Comparison of ENCODE assay signal across 8 cellular contexts in the genomic region with DNA sequence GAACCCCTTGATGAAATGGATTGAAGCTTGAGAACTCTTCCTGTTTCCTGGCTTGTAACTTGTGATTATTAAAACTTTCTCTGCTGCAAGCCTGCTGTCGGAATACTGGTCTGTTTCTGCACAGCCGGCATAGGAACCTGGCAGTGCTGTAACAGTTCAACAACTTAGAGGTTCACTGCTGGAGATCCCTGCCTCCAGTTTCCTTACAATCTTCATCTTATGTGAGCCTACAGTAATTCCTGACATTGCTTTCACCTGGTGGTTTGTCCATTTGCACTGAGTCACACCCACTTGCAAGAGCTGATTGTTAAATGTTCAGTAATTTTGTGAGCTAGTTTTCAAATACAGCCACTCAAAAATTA. TPM values are rescaled to one million over a fixed set of nuclear protein-coding genes. Genes with fewer than 3 reads are reported as not detected.
DNase-seq lines count a peak whose midpoint lies in the region; ATAC-seq and TF ChIP-seq lines count a peak whose summit lies in the region.

No MANE protein-coding gene starts in this region.

- H3K27ac Mint-ChIP-seq in activated naive CD8-positive, alpha-beta T cell, result peak overlapping the region; percentile 92

- TF ChIP-seq CTCF in cardiac muscle cell (IDR thresholded peaks at IDR 0.05; ENCODE audit: low read depth, low read length), result no peak
- TF ChIP-seq CTCF in liver (IDR thresholded peaks at IDR 0.05; ENCODE audit: low read depth, low read length, missing input control), result no peak

- H3K9me3 ChIP-seq in cardiac muscle cell (ENCODE audit: low read depth) (no peaks in the 10 kb centered on the region), liver (ENCODE audit: control insufficient read depth in 4 of 4, low read length in 3 of 4) (no peaks in the 10 kb centered on the region)

- no peaks in the 10 kb centered on the region for H3K27me3 Mint-ChIP-seq in activated naive CD8-positive, alpha-beta T cell

- H3K4me1 ChIP-seq in cardiac muscle cell (ENCODE audit: low read depth) (peaks cover 3% of the 10 kb centered on the region), liver (ENCODE audit: control insufficient read depth in 4 of 4, insufficient read depth in 4 of 4, low read length in 3 of 4) (peaks cover 6 to 27% (median 10%) of the 10 kb centered on the region in 4 donors), urinary bladder (ENCODE audit: insufficient read depth) (no peaks in the 10 kb centered on the region)

- intact Hi-C loops in Right ventricle myocardium superior (cut with DNase I), result no loop called here
- intact Hi-C loops in sciatic nerve (cut with DNase I), result no loop called here

- H3K36me3 ChIP-seq in cardiac muscle cell (no peaks in the 10 kb centered on the region), liver (ENCODE audit: control insufficient read depth in 4 of 4, insufficient read depth in 3 of 4, low read depth in 1 of 4, low read length in 3 of 4) (peaks cover 0 to 8% (median 1%) of the 10 kb centered on the region in 4 donors), urinary bladder (ENCODE audit: insufficient read depth) (no peaks in the 10 kb centered on the region)

- H3K36me3 Mint-ChIP-seq in activated naive CD8-positive, alpha-beta T cell, result peaks cover 17% of the 10 kb centered on the region

- H3K4me1 Mint-ChIP-seq in activated naive CD8-positive, alpha-beta T cell (ENCODE audit: low read depth), result peaks cover 53% of the 10 kb centered on the region

- no peaks in the 10 kb centered on the region for H3K9me3 Mint-ChIP-seq in activated naive CD8-positive, alpha-beta T cell (ENCODE audit: low read depth)

- H3K27ac ChIP-seq in cardiac muscle cell (peak overlapping the region; percentile 91), liver (ENCODE audit: low read depth in 1 of 2, low read length in 2 of 2) (peak overlapping the region; percentile 96 to 99), urinary bladder (ENCODE audit: low read depth) (peak overlapping the region; percentile 34)

- H3K4me3 Mint-ChIP-seq in activated naive CD8-positive, alpha-beta T cell, result peak overlapping the region; percentile 93

- no peak for TF ChIP-seq RAD21 in liver (IDR thresholded peaks at IDR 0.05)

- WGBS in liver, result 35% methylated on average over 2 of the region's 2 CpGs
- 18% methylated on average over 2 of the region's 2 CpGs for WGBS in urinary bladder

- H3K27me3 ChIP-seq in cardiac muscle cell (no peaks in the 10 kb centered on the region), liver (ENCODE audit: control insufficient read depth in 4 of 4, insufficient read depth in 4 of 4, low read length in 3 of 4) (no peaks in the 10 kb centered on the region)

- ATAC-seq in Right ventricle myocardium superior (ENCODE audit: poor library complexity), result no peak
- ATAC-seq in sciatic nerve, result no peak

- H3K4me3 ChIP-seq in cardiac muscle cell (peak overlapping the region; percentile 52), liver (ENCODE audit: low read depth in 1 of 3, low read length in 3 of 3) (peak overlapping the region; percentile 51 to 83 (median 81)), urinary bladder (ENCODE audit: low read depth, low read length) (peak overlapping the region; percentile 79)

- DNase-seq in cardiac muscle cell (ENCODE audit: low read depth in 1 of 2, low spot score in 1 of 2) (no peak), Right ventricle myocardium superior (no peak), T-helper 9 cell (no peak), NCI-H2196 treated with DMSO at 0.1 percent for 48 hours (lab: John Stamatoyannopoulos, UW; ENCODE audit: unreplicated experiment) (no peak), sciatic nerve (ENCODE audit: low spot score) (no peak)

- H3K9ac ChIP-seq in liver (ENCODE audit: low read depth in 1 of 2, low read length in 2 of 2), result peak overlapping the region; percentile 97 to 98

TF ChIP-seq in liver, 16 proteins besides CTCF, POLR2A, EP300 and RAD21:
- TF ChIP-seq GABPA (IDR thresholded peaks at IDR 0.05 in 1 of 2, conservative IDR thresholded peaks at IDR 0.05 in 1 of 2), result no peak
- no peak for TF ChIP-seq RXRA (IDR thresholded peaks at IDR 0.05)
- TF ChIP-seq YY1 (IDR thresholded peaks at IDR 0.05), result no peak
- no peak for TF ChIP-seq SP1 (IDR thresholded peaks at IDR 0.05)
- TF ChIP-seq HNF4G (IDR thresholded peaks at IDR 0.05), result no peak
- no peak for TF ChIP-seq NR2F2 (IDR thresholded peaks at IDR 0.05)
- TF ChIP-seq, protein P1, sequence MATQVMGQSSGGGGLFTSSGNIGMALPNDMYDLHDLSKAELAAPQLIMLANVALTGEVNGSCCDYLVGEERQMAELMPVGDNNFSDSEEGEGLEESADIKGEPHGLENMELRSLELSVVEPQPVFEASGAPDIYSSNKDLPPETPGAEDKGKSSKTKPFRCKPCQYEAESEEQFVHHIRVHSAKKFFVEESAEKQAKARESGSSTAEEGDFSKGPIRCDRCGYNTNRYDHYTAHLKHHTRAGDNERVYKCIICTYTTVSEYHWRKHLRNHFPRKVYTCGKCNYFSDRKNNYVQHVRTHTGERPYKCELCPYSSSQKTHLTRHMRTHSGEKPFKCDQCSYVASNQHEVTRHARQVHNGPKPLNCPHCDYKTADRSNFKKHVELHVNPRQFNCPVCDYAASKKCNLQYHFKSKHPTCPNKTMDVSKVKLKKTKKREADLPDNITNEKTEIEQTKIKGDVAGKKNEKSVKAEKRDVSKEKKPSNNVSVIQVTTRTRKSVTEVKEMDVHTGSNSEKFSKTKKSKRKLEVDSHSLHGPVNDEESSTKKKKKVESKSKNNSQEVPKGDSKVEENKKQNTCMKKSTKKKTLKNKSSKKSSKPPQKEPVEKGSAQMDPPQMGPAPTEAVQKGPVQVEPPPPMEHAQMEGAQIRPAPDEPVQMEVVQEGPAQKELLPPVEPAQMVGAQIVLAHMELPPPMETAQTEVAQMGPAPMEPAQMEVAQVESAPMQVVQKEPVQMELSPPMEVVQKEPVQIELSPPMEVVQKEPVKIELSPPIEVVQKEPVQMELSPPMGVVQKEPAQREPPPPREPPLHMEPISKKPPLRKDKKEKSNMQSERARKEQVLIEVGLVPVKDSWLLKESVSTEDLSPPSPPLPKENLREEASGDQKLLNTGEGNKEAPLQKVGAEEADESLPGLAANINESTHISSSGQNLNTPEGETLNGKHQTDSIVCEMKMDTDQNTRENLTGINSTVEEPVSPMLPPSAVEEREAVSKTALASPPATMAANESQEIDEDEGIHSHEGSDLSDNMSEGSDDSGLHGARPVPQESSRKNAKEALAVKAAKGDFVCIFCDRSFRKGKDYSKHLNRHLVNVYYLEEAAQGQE (IDR thresholded peaks at IDR 0.05), result no peak
- no peak for TF ChIP-seq ZBTB33 (IDR thresholded peaks at IDR 0.05)
- TF ChIP-seq FOXA2 (IDR thresholded peaks at IDR 0.05), result no peak
- no peak for TF ChIP-seq HNF4A (conservative IDR thresholded peaks at IDR 0.05)
- no peak for TF ChIP-seq JUND (IDR thresholded peaks at IDR 0.05)
- TF ChIP-seq EGR1 (IDR thresholded peaks at IDR 0.05; ENCODE audit: low read depth in 2 of 2), result no peak
- TF ChIP-seq FOXA1 (IDR thresholded peaks at IDR 0.05), result no peak
- no peak for TF ChIP-seq TAF1 (conservative IDR thresholded peaks at IDR 0.05)
- no peak for TF ChIP-seq MAX (IDR thresholded peaks at IDR 0.05)
- no peak for TF ChIP-seq ATF3 (IDR thresholded peaks at IDR 0.05)

RNA-seq across cellular contexts. Expression of gene SEPSECS, which starts 1.3 kb away (rescaled TPM):
- 6.3 and 6.4 TPM in 2 replicates for total RNA-seq in cardiac muscle cell
- polyA plus RNA-seq in cardiac muscle cell, result 3.6 and 9.6 TPM in 2 replicates
- 5.0 TPM for total RNA-seq in Right ventricle myocardium superior
- total RNA-seq in liver, result 10 to 100 TPM; 14.9 to 31.7 TPM
- polyA plus RNA-seq in liver, result 10 to 100 TPM; 10.3 to 11.5 TPM
- 20.1 TPM for total RNA-seq in urinary bladder
- 3.6 TPM for polyA plus RNA-seq in urinary bladder
- 11.3 TPM for total RNA-seq in sciatic nerve

Comparison
In these comparisons a context has a peak if more than half of its experiments do, and no peak if none do; other contexts are left out.
1. H3K27ac ChIP-seq: peak in every context shown above with its lines; median percentile 98 in liver; 91 in cardiac muscle cell; 34 in urinary bladder.